ENCODE assay signal across 8 cellular contexts in the genomic region with DNA sequence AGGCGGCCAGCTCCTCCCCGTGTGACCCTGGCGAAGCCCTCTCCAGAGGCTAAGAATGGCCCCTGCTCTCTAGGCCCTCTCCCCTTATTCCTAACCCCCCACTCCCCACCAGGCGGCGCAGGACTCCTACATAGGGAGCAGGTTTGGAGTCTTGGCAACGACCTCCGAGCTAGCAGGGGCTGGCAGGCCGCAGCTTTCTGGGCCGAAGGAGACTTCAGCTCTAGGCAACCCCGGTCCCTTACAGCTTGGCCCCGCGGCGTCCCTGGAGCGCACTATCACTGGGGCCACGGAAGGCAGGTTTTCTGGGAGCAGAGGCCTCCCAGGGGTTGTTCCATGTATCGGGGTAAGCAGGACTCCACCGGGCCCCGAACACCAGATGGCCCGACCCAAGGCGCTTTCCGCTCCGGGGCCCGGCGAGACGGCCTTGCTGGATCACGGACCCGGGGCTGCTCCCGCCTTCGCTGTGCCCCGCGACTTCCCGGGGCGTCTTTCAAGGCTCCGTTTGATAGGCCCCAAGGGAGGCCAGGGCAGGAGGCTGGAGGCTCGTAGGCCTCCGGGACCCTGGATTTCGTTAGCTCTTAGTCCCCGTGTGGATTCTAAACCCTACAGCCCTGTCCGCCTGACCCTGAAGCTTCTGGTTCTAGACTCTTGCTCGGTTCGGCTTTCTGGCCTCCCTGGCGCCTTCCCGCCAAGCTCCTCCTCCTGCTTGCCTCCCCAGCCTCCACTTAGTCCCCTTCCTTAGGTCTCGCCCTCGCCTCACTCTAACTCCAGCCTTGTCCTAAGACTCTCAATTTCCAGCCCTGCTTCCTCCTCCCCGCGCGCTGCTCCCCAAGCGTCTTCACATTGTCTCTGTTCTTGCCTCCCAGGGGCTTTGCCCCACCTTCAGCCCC. TPM values are rescaled to one million over a fixed set of nuclear protein-coding genes. Genes with fewer than 3 reads are reported as not detected.
DNase-seq lines count a peak whose midpoint lies in the region; ATAC-seq and TF ChIP-seq lines count a peak whose summit lies in the region.

No MANE protein-coding gene starts in this region.

- no peaks in the 10 kb centered on the region for H3K9me3 ChIP-seq in tibial nerve

- H3K9me3 Mint-ChIP-seq in activated naive CD4-positive, alpha-beta T cell treated with anti-CD3 and anti-CD28 coated beads for 36 hours, result no peaks in the 10 kb centered on the region
- H3K9me3 Mint-ChIP-seq in type B pancreatic cell, result no peaks in the 10 kb centered on the region

- H3K4me3 ChIP-seq in GM06990 (replicated peaks; ENCODE audit: low read depth, low read length) (no peak overlapping the region), tibial nerve (no peak overlapping the region)

- TF ChIP-seq EP300 in tibial nerve (IDR thresholded peaks at IDR 0.05), result no peak

- CTCF ChIA-PET in activated naive CD4-positive, alpha-beta T cell treated with anti-CD3 and anti-CD28 coated beads for 36 hours (lab: Charles Lee), result interaction anchor here (0.6 to 3.1 kb wide), 19 partner anchors 10 to 323 kb away, joined by 3 to 22 read pairs (median 5); a partner anchor contains a TSS

- H3K36me3 Mint-ChIP-seq in activated naive CD4-positive, alpha-beta T cell treated with anti-CD3 and anti-CD28 coated beads for 36 hours (ENCODE audit: low read depth), result no peaks in the 10 kb centered on the region
- H3K36me3 Mint-ChIP-seq in type B pancreatic cell, result peaks cover 4% of the 10 kb centered on the region

- no peak overlapping the region for H3K4me3 Mint-ChIP-seq in activated naive CD4-positive, alpha-beta T cell treated with anti-CD3 and anti-CD28 coated beads for 36 hours
- peak overlapping the region; percentile 80 for H3K4me3 Mint-ChIP-seq in type B pancreatic cell

- H3K36me3 ChIP-seq in GM06990 (ENCODE audit: control insufficient read depth, insufficient read depth, low read length), result no peaks in the 10 kb centered on the region
- no peaks in the 10 kb centered on the region for H3K36me3 ChIP-seq in tibial nerve

- no peak for ATAC-seq in HG02885 (IDR thresholded peaks at IDR 0.05; ENCODE audit: poor library complexity, unreplicated experiment)

- H3K4me1 ChIP-seq in tibial nerve, result peaks cover 0 to 79% (median 6%) of the 10 kb centered on the region in 4 donors

- DNase-seq in GM06990 (ENCODE audit: extremely low read depth, insufficient read length), result peak; percentile 38
- DNase-seq in NCI-H1694 treated with DMSO at 0.1 percent for 48 hours (lab: John Stamatoyannopoulos, UW), result peak; percentile 9
- DNase-seq in activated naive CD4-positive, alpha-beta T cell treated with anti-CD3 and anti-CD28 coated beads for 36 hours, result peak; percentile 76
- peak; percentile 90 for DNase-seq in iPS-NIHi7 (ENCODE audit: extremely low spot score)
- no peak for DNase-seq in type B pancreatic cell (ENCODE audit: extremely low spot score, unreplicated experiment)
- DNase-seq in tibial nerve (ENCODE audit: low spot score in 2 of 2), result no peak
- DNase-seq in OCI-M2 (lab: John Stamatoyannopoulos, UW; ENCODE audit: unreplicated experiment), result no peak

- peaks cover 57% of the 10 kb centered on the region for H3K4me1 Mint-ChIP-seq in activated naive CD4-positive, alpha-beta T cell treated with anti-CD3 and anti-CD28 coated beads for 36 hours (ENCODE audit: low read depth)
- H3K4me1 Mint-ChIP-seq in type B pancreatic cell (ENCODE audit: unreplicated experiment), result peaks cover 47% of the 10 kb centered on the region

- no peak overlapping the region for H3K27ac ChIP-seq in tibial nerve

- no peak overlapping the region for H3K27ac Mint-ChIP-seq in activated naive CD4-positive, alpha-beta T cell treated with anti-CD3 and anti-CD28 coated beads for 36 hours
- peak overlapping the region; percentile 43 for H3K27ac Mint-ChIP-seq in type B pancreatic cell

- peaks cover 88% of the 10 kb centered on the region for H3K27me3 Mint-ChIP-seq in activated naive CD4-positive, alpha-beta T cell treated with anti-CD3 and anti-CD28 coated beads for 36 hours (ENCODE audit: low read depth)
- peaks cover 96% of the 10 kb centered on the region for H3K27me3 Mint-ChIP-seq in type B pancreatic cell

- TF ChIP-seq CTCF in GM06990 (IDR thresholded peaks at IDR 0.05; ENCODE audit: insufficient read depth, low read length, poor library complexity, severe bottlenecking), result peak; percentile 72
- peak; percentile 75 for TF ChIP-seq CTCF in type B pancreatic cell (conservative IDR thresholded peaks at IDR 0.05)
- TF ChIP-seq CTCF in tibial nerve (IDR thresholded peaks at IDR 0.05), result peak in 1 of 5 experiments; percentile 15

- no peak for TF ChIP-seq POLR2A in tibial nerve (IDR thresholded peaks at IDR 0.05)

- 5 to 8% methylated on average over 23 to 49 of the region's 49 CpGs for WGBS in tibial nerve, 2 donors

- intact Hi-C loops in activated naive CD4-positive, alpha-beta T cell treated with anti-CD3 and anti-CD28 coated beads for 36 hours (cut with micrococcal nuclease), result loop anchor here (1.0 to 5.0 kb wide), 6 partner anchors 25 to 1961 kb away; a partner anchor contains a TSS

- H3K27me3 ChIP-seq in GM06990 (replicated peaks; ENCODE audit: control insufficient read depth, insufficient read depth, low read length), result peaks cover 20% of the 10 kb centered on the region
- peaks cover 0 to 98% of the 10 kb centered on the region in 2 donors for H3K27me3 ChIP-seq in tibial nerve

RNA-seq across cellular contexts. Expression of a gene that starts 1.9 kb away (rescaled TPM):
- total RNA-seq in activated naive CD4-positive, alpha-beta T cell treated with anti-CD3 and anti-CD28 coated beads for 36 hours, result not detected
- total RNA-seq in type B pancreatic cell (ENCODE audit: low replicate concordance) (not detected in 2 replicates), tibial nerve (not detected)

RNA-seq across cellular contexts. Expression of a gene that starts 22.1 kb away (rescaled TPM):
- total RNA-seq in activated naive CD4-positive, alpha-beta T cell treated with anti-CD3 and anti-CD28 coated beads for 36 hours, result 1 to 10 TPM; 8.3 to 9.4 TPM
- total RNA-seq in type B pancreatic cell (ENCODE audit: low replicate concordance), result 5.7 and 9.1 TPM in 2 replicates
- 10 to 100 TPM; 14.7 to 19.0 (median 18.6) TPM for total RNA-seq in tibial nerve

Comparison
In these comparisons a context has a peak if more than half of its experiments do, and no peak if none do; other contexts are left out.
1. DNase-seq: peak in GM06990 (single experiment), NCI-H1694 treated with DMSO at 0.1 percent for 48 hours (single experiment), activated naive CD4-positive, alpha-beta T cell treated with anti-CD3 and anti-CD28 coated beads for 36 hours (single experiment) and iPS-NIHi7 (single experiment); none in type B pancreatic cell (single experiment), tibial nerve (0 of 2) and OCI-M2 (single experiment).